Comparison of ENCODE assay signal across 21 cellular contexts in the genomic region with DNA sequence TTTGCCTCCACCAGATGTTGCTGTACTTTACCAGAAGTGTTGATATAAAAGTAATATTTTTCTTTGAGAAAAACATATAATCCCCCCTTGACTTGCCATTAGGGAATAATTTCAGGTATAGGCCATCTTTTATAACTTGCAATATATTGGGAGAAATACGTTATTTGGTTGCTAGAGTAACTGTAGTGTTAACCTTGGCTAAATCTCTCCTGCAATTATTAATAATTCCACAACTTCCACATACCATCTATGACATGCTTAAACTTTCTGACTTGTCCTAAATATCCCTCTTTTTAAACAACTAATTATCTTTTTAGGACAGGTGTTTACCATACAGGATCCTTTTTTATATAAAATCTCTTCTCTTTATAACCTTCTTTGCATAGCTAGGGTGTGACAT.
"Had no signal": no experiment of that assay in that cellular context is flagged by ENCODE, and none has a peak within 500 bp of the region (broad histone marks: within the 10 kb centered on the region; RNA-seq: fewer than 3 reads in every experiment).

No MANE protein-coding gene starts in this region.

- H3K4me1 Mint-ChIP-seq: immature natural killer cell; naive thymus-derived CD8-positive, alpha-beta T cell; stimulated activated memory B cell treated with anti-CD40 and anti-IgM and Interleukin-4, amounts not matched to agents 10 μg/mL and 1 μg/mL and 100 μg/mL, for 72 hours had no signal

- H3K36me3 Mint-ChIP-seq: immature natural killer cell; naive thymus-derived CD8-positive, alpha-beta T cell; stimulated activated memory B cell treated with anti-CD40 and anti-IgM and Interleukin-4, amounts not matched to agents 10 μg/mL and 1 μg/mL and 100 μg/mL, for 72 hours had no signal

- H3K27ac Mint-ChIP-seq: immature natural killer cell; naive thymus-derived CD8-positive, alpha-beta T cell; stimulated activated memory B cell treated with anti-CD40 and anti-IgM and Interleukin-4, amounts not matched to agents 10 μg/mL and 1 μg/mL and 100 μg/mL, for 72 hours; stimulated activated naive CD8-positive, alpha-beta T cell treated with anti-CD3 and anti-CD28 coated beads, Interleukin-15, Interleukin-2, amounts not matched to agents 100 ng/mL and 50 ng/mL, for 24 hours had no signal

- H3K9me3 ChIP-seq: gastrocnemius medialis, testis, upper lobe of right lung had no signal

- DNase-seq: effector memory CD4-positive, alpha-beta T cell; gastrocnemius medialis; immature natural killer cell; kidney; left cardiac atrium; left ventricle myocardium superior; mucosa of descending colon; naive thymus-derived CD8-positive, alpha-beta T cell; posterior cingulate gyrus; spleen; stimulated activated CD4-positive, alpha-beta T cell treated with anti-CD3 and anti-CD28 coated beads, Interleukin-15, amount 100 ng/mL, for 24 hours; stimulated activated CD4-positive, alpha-beta T cell treated with anti-CD3 and anti-CD28 coated beads, Interleukin-1b, Interleukin-23, amount 100 ng/mL, for 48 hours; stimulated activated CD4-positive, alpha-beta T cell treated with anti-CD3 and anti-CD28 coated beads, Interleukin-4, amount 100 ng/mL, for 24 hours; testis; upper lobe of right lung had no signal

- H3K4me1 ChIP-seq: esophagus muscularis mucosa, gastrocnemius medialis, spleen, testis, tibial nerve, upper lobe of right lung had no signal

- H3K4me3 Mint-ChIP-seq: immature natural killer cell; naive thymus-derived CD8-positive, alpha-beta T cell; stimulated activated memory B cell treated with anti-CD40 and anti-IgM and Interleukin-4, amounts not matched to agents 10 μg/mL and 1 μg/mL and 100 μg/mL, for 72 hours; stimulated activated naive CD8-positive, alpha-beta T cell treated with anti-CD3 and anti-CD28 coated beads, Interleukin-15, Interleukin-2, amounts not matched to agents 100 ng/mL and 50 ng/mL, for 24 hours had no signal

- ATAC-seq: gastrocnemius medialis; left cardiac atrium; left ventricle myocardium superior; mucosa of descending colon; naive thymus-derived CD8-positive, alpha-beta T cell; sciatic nerve; stimulated activated memory B cell treated with anti-CD40 and anti-IgM and Interleukin-4, amounts not matched to agents 10 μg/mL and 1 μg/mL and 100 μg/mL, for 72 hours; upper lobe of right lung had no signal

- H3K27ac ChIP-seq: epithelial cell of prostate, esophagus muscularis mucosa, gastrocnemius medialis, spleen, testis, tibial nerve, upper lobe of right lung had no signal

- H3K9me3 Mint-ChIP-seq: stimulated activated memory B cell treated with anti-CD40 and anti-IgM and Interleukin-4, amounts not matched to agents 10 μg/mL and 1 μg/mL and 100 μg/mL, for 72 hours had no signal

- H3K27me3 Mint-ChIP-seq: naive thymus-derived CD8-positive, alpha-beta T cell; stimulated activated memory B cell treated with anti-CD40 and anti-IgM and Interleukin-4, amounts not matched to agents 10 μg/mL and 1 μg/mL and 100 μg/mL, for 72 hours; stimulated activated naive CD8-positive, alpha-beta T cell treated with anti-CD3 and anti-CD28 coated beads, Interleukin-15, Interleukin-2, amounts not matched to agents 100 ng/mL and 50 ng/mL, for 24 hours had no signal

- H3K27me3 ChIP-seq: esophagus muscularis mucosa, gastrocnemius medialis, spleen, testis, tibial nerve, upper lobe of right lung had no signal

- H3K36me3 ChIP-seq: esophagus muscularis mucosa, gastrocnemius medialis, spleen, tibial nerve, upper lobe of right lung had no signal

- H3K4me3 ChIP-seq: esophagus muscularis mucosa, gastrocnemius medialis, mucosa of descending colon, spleen, testis, tibial nerve, upper lobe of right lung had no signal
